1 cellular context compared by ENCODE assay signal in the genomic region with DNA sequence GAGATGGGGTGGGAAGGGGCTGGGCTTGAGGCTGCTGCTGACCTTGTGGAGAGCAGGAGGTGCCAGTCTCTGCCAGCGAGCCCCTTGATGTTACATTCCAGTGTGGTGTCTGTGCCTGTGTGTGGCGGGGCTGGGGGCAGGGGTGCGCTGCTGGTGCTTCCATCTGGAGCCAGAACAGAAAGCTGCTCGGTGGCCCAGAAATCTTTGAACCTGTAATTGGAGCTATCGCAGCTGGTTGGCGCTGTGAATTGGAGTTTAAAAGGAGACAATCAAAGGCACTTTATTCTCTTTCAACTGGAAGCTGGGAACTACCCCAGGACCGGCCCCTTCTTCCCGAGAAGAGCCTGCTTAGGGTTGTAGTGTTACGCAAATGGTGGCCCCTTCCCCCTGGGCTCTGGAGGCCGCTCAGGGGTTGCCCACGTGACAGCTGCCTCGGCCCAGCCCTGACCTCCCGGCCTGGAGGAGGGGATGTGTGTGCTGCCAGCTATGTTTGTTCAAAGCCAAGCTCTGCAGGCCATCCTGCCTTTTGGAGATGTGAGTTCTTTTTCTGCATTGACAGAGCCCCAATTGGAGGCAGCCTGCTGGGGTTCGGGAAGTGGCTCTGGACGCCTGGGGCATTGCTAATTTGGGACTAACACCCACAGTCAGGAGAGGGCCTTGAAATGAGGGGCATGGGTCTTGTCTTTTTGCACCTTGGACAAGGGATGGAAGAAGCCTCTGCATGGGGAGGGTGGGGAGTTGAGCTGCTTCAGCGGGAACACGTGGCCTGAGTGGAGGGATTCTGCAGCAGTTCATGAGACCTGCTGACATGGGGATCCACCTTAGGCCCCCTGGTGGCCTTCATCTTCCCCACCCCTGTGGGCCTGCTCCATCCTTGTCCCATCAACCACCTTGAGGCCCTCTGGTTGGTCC.
TF ChIP-seq lines count a peak whose summit lies in the region.

No MANE protein-coding gene starts in this region.

TF ChIP-seq in WTC11, 78 proteins besides CTCF, POLR2A, EP300 and RAD21 (continued from another document):
- TF ChIP-seq, protein P1, sequence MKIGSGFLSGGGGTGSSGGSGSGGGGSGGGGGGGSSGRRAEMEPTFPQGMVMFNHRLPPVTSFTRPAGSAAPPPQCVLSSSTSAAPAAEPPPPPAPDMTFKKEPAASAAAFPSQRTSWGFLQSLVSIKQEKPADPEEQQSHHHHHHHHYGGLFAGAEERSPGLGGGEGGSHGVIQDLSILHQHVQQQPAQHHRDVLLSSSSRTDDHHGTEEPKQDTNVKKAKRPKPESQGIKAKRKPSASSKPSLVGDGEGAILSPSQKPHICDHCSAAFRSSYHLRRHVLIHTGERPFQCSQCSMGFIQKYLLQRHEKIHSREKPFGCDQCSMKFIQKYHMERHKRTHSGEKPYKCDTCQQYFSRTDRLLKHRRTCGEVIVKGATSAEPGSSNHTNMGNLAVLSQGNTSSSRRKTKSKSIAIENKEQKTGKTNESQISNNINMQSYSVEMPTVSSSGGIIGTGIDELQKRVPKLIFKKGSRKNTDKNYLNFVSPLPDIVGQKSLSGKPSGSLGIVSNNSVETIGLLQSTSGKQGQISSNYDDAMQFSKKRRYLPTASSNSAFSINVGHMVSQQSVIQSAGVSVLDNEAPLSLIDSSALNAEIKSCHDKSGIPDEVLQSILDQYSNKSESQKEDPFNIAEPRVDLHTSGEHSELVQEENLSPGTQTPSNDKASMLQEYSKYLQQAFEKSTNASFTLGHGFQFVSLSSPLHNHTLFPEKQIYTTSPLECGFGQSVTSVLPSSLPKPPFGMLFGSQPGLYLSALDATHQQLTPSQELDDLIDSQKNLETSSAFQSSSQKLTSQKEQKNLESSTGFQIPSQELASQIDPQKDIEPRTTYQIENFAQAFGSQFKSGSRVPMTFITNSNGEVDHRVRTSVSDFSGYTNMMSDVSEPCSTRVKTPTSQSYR (CRISPR knock-in tag; IDR thresholded peaks at IDR 0.05), result 0 out of 2 replicates have a peak, but pooled peaks have one; percentile 65
- TF ChIP-seq, protein P2, sequence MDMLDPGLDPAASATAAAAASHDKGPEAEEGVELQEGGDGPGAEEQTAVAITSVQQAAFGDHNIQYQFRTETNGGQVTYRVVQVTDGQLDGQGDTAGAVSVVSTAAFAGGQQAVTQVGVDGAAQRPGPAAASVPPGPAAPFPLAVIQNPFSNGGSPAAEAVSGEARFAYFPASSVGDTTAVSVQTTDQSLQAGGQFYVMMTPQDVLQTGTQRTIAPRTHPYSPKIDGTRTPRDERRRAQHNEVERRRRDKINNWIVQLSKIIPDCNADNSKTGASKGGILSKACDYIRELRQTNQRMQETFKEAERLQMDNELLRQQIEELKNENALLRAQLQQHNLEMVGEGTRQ (CRISPR knock-in tag; IDR thresholded peaks at IDR 0.05), result peak; percentile 96
TF ChIP-seq in WTC11: peak in this region for 7.
